In the genomic region with DNA sequence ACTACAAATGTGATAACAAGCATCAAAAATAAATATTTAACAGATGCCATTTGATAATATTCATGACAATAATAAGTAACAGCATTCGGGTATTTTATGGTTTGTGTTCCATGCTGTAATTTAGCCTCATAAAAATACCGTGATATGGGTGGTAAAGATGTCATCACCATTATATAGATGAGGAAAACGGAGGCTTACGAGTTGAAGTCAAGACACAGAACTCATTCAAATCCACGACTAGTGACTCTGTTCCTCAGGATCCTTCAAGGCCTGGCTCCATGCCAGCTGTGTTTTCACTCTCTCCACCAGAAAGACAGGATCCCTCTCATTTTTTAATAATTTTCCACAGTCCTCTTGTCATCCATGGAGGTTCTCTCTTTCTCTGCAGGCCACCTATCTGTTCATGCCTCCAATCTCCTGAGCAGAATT, we compare ENCODE assay signal across 1 cellular context.
TF ChIP-seq lines count a peak whose summit lies in the region.

No MANE protein-coding gene starts in this region.

TF ChIP-seq in WTC11, 78 proteins besides CTCF, POLR2A, EP300 and RAD21 (continued from another document):
- TF ChIP-seq, protein P1, sequence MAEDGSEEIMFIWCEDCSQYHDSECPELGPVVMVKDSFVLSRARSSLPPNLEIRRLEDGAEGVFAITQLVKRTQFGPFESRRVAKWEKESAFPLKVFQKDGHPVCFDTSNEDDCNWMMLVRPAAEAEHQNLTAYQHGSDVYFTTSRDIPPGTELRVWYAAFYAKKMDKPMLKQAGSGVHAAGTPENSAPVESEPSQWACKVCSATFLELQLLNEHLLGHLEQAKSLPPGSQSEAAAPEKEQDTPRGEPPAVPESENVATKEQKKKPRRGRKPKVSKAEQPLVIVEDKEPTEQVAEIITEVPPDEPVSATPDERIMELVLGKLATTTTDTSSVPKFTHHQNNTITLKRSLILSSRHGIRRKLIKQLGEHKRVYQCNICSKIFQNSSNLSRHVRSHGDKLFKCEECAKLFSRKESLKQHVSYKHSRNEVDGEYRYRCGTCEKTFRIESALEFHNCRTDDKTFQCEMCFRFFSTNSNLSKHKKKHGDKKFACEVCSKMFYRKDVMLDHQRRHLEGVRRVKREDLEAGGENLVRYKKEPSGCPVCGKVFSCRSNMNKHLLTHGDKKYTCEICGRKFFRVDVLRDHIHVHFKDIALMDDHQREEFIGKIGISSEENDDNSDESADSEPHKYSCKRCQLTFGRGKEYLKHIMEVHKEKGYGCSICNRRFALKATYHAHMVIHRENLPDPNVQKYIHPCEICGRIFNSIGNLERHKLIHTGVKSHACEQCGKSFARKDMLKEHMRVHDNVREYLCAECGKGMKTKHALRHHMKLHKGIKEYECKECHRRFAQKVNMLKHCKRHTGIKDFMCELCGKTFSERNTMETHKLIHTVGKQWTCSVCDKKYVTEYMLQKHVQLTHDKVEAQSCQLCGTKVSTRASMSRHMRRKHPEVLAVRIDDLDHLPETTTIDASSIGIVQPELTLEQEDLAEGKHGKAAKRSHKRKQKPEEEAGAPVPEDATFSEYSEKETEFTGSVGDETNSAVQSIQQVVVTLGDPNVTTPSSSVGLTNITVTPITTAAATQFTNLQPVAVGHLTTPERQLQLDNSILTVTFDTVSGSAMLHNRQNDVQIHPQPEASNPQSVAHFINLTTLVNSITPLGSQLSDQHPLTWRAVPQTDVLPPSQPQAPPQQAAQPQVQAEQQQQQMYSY (CRISPR knock-in tag; IDR thresholded peaks at IDR 0.05): no peak
- no peak for TF ChIP-seq JUN (CRISPR knock-in tag; IDR thresholded peaks at IDR 0.05)
- TF ChIP-seq, protein P2, sequence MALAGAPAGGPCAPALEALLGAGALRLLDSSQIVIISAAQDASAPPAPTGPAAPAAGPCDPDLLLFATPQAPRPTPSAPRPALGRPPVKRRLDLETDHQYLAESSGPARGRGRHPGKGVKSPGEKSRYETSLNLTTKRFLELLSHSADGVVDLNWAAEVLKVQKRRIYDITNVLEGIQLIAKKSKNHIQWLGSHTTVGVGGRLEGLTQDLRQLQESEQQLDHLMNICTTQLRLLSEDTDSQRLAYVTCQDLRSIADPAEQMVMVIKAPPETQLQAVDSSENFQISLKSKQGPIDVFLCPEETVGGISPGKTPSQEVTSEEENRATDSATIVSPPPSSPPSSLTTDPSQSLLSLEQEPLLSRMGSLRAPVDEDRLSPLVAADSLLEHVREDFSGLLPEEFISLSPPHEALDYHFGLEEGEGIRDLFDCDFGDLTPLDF (CRISPR knock-in tag; IDR thresholded peaks at IDR 0.05): no peak
- TF ChIP-seq, protein P3, sequence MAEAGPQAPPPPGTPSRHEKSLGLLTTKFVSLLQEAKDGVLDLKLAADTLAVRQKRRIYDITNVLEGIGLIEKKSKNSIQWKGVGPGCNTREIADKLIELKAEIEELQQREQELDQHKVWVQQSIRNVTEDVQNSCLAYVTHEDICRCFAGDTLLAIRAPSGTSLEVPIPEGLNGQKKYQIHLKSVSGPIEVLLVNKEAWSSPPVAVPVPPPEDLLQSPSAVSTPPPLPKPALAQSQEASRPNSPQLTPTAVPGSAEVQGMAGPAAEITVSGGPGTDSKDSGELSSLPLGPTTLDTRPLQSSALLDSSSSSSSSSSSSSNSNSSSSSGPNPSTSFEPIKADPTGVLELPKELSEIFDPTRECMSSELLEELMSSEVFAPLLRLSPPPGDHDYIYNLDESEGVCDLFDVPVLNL (CRISPR knock-in tag; IDR thresholded peaks at IDR 0.05; ENCODE audit: borderline replicate concordance, low read depth): no peak
- TF ChIP-seq, protein P4, sequence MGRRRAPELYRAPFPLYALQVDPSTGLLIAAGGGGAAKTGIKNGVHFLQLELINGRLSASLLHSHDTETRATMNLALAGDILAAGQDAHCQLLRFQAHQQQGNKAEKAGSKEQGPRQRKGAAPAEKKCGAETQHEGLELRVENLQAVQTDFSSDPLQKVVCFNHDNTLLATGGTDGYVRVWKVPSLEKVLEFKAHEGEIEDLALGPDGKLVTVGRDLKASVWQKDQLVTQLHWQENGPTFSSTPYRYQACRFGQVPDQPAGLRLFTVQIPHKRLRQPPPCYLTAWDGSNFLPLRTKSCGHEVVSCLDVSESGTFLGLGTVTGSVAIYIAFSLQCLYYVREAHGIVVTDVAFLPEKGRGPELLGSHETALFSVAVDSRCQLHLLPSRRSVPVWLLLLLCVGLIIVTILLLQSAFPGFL (CRISPR knock-in tag; IDR thresholded peaks at IDR 0.05; ENCODE audit: borderline replicate concordance): no peak
- TF ChIP-seq, protein P5, sequence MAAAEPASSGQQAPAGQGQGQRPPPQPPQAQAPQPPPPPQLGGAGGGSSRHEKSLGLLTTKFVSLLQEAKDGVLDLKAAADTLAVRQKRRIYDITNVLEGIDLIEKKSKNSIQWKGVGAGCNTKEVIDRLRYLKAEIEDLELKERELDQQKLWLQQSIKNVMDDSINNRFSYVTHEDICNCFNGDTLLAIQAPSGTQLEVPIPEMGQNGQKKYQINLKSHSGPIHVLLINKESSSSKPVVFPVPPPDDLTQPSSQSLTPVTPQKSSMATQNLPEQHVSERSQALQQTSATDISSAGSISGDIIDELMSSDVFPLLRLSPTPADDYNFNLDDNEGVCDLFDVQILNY (CRISPR knock-in tag; IDR thresholded peaks at IDR 0.05): no peak
